ENCODE assay signal across 8 cellular contexts in the genomic region with DNA sequence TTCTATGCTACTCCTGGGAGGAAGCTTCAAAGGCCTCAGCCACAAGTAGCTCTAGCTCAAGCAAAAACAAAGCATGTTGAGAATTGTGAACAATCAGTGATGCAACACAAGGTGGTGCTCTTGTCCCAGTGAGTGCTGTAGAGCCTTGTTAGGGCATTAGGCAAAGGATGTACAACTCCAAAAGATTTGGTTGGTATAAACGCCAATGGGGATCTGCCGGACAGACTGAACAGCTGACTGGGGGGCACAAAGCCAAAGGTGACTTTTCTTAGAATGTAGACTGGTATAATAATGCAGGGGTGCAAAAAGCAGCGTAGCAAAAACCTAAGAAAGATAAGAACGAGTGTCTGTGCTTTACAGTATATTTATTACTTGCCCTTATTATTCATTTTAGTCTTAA.
A peak's percentile ranks its signal among the peaks of the same experiment; 100 is the strongest.
DNase-seq lines count a peak whose midpoint lies in the region; ATAC-seq and TF ChIP-seq lines count a peak whose summit lies in the region.

No MANE protein-coding gene starts in this region.

- H3K4me3 ChIP-seq in foreskin fibroblast (ENCODE audit: low read depth in 1 of 2, low read length in 2 of 2), result no peak overlapping the region

- TF ChIP-seq CTCF in foreskin fibroblast (IDR thresholded peaks at IDR 0.05; ENCODE audit: low read depth, low read length), result peak; percentile 50

- ATAC-seq in GM21390 (IDR thresholded peaks at IDR 0.05; ENCODE audit: unreplicated experiment) (peak; percentile 73), SK-N-SH treated with all-trans-retinoic acid at 6 μM for 48 hours (peak; percentile 91), HG03520 (IDR thresholded peaks at IDR 0.05; ENCODE audit: unreplicated experiment) (no peak)

- DNase-seq in DMS153 treated with DMSO at 0.1 percent for 48 hours (lab: John Stamatoyannopoulos, UW; ENCODE audit: unreplicated experiment) (peak; percentile 81), NCI-H1105 (lab: John Stamatoyannopoulos, UW) (peak; percentile 44), foreskin fibroblast (peak; percentile 3 to 56), retina (peak; percentile 25)
- DNase-seq in stimulated activated CD4-positive, alpha-beta T cell treated with anti-CD3 and anti-CD28 coated beads, Interleukin-2, amount 100 ng/mL, for 48 hours, result no peak

TF ChIP-seq in SK-N-SH treated with all-trans-retinoic acid at 6 μM for 48 hours, 23 proteins besides CTCF, POLR2A, EP300 and RAD21:
- TF ChIP-seq ZNF70 (CRISPR knock-in tag; IDR thresholded peaks at IDR 0.05), result no peak
- TF ChIP-seq, protein P1, sequence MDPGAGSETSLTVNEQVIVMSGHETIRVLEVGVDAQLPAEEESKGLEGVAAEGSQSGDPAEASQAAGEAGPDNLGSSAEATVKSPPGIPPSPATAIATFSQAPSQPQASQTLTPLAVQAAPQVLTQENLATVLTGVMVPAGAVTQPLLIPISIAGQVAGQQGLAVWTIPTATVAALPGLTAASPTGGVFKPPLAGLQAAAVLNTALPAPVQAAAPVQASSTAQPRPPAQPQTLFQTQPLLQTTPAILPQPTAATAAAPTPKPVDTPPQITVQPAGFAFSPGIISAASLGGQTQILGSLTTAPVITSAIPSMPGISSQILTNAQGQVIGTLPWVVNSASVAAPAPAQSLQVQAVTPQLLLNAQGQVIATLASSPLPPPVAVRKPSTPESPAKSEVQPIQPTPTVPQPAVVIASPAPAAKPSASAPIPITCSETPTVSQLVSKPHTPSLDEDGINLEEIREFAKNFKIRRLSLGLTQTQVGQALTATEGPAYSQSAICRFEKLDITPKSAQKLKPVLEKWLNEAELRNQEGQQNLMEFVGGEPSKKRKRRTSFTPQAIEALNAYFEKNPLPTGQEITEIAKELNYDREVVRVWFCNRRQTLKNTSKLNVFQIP (CRISPR knock-in tag; IDR thresholded peaks at IDR 0.05; ENCODE audit: borderline replicate concordance, low read depth), result no peak
- TF ChIP-seq, protein P2, sequence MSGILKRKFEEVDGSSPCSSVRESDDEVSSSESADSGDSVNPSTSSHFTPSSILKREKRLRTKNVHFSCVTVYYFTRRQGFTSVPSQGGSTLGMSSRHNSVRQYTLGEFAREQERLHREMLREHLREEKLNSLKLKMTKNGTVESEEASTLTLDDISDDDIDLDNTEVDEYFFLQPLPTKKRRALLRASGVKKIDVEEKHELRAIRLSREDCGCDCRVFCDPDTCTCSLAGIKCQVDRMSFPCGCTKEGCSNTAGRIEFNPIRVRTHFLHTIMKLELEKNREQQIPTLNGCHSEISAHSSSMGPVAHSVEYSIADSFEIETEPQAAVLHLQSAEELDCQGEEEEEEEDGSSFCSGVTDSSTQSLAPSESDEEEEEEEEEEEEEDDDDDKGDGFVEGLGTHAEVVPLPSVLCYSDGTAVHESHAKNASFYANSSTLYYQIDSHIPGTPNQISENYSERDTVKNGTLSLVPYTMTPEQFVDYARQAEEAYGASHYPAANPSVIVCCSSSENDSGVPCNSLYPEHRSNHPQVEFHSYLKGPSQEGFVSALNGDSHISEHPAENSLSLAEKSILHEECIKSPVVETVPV (CRISPR knock-in tag; IDR thresholded peaks at IDR 0.05), result no peak
- TF ChIP-seq GLIS3 (CRISPR knock-in tag; IDR thresholded peaks at IDR 0.05), result no peak
- no peak for TF ChIP-seq ZNF8 (CRISPR knock-in tag; IDR thresholded peaks at IDR 0.05)

Comparison
In these comparisons a context has a peak if more than half of its experiments do, and no peak if none do; other contexts are left out.
1. DNase-seq: peak in DMS153 treated with DMSO at 0.1 percent for 48 hours (single experiment), NCI-H1105 (single experiment), foreskin fibroblast (2 of 2) and retina (single experiment); none in stimulated activated CD4-positive, alpha-beta T cell treated with anti-CD3 and anti-CD28 coated beads, Interleukin-2, amount 100 ng/mL, for 48 hours (0 of 2).